8 cellular contexts compared by ENCODE assay signal in genomic region chr22:40177738-40178416, GRCh38. TPM values are rescaled to one million over a fixed set of nuclear protein-coding genes. Genes with fewer than 3 reads are reported as not detected.
DNase-seq lines count a peak whose midpoint lies in the region; ATAC-seq and TF ChIP-seq lines count a peak whose summit lies in the region.

TNRC6B (plus strand) TSS chr22:40177925; CDS start chr22:40178136, 211 bp downstream.

- WGBS in SK-N-SH (ENCODE audit: low lambda C conversion rate) = under 1% methylated on average over 10 of the region's 10 CpGs
- WGBS in transverse colon (ENCODE audit: low coverage in 1 of 2), 2 donors = 0 to 1% methylated on average over 7 to 10 of the region's 10 CpGs

- H3K27ac ChIP-seq in SK-N-SH (ENCODE audit: low read depth in 2 of 2, low read length in 1 of 2) = peak within 1 kb of the TSS; percentile 82 to 89
- H3K27ac ChIP-seq in transverse colon = peak within 1 kb of the TSS; percentile 85 to 91 (median 90)

- H3K9me2 ChIP-seq in SK-N-SH = no peaks in the 10 kb centered on the region

- H3K4me1 ChIP-seq in SK-N-SH (ENCODE audit: control insufficient read depth in 1 of 2, insufficient read depth in 2 of 2, low read depth in 1 of 2, low read length in 1 of 2) (peaks cover 10 to 11% of the 10 kb centered on the region in 2 experiments; a peak in 3 of 4 replicates), transverse colon (peaks cover 29 to 62% (median 49%) of the 10 kb centered on the region in 4 donors)

- H3K9me3 Mint-ChIP-seq in activated naive CD8-positive, alpha-beta T cell treated with anti-CD3 and anti-CD28 coated beads, Interleukin-2, amount 10 ng/mL, durations not matched to agents 7 days and 5 days = no peaks in the 10 kb centered on the region
- no peaks in the 10 kb centered on the region for H3K9me3 Mint-ChIP-seq in osteocyte (ENCODE audit: unreplicated experiment)

- no peaks in the 10 kb centered on the region for H3K27me3 ChIP-seq in SK-N-SH (ENCODE audit: insufficient read depth)
- H3K27me3 ChIP-seq in transverse colon = no peaks in the 10 kb centered on the region

- H3K4me3 Mint-ChIP-seq in activated naive CD8-positive, alpha-beta T cell treated with anti-CD3 and anti-CD28 coated beads, Interleukin-2, amount 10 ng/mL, durations not matched to agents 7 days and 5 days = peak within 1 kb of the TSS; percentile 86
- H3K4me3 Mint-ChIP-seq in osteocyte (ENCODE audit: unreplicated experiment) = peak within 1 kb of the TSS; percentile 90

- peak; percentile 7; the same call in 1 of the 2 replicates for TF ChIP-seq RAD21 in SK-N-SH (IDR thresholded peaks at IDR 0.05; ENCODE audit: low read length)

- H3K36me3 ChIP-seq in SK-N-SH (replicated peaks in 1 of 2; ENCODE audit: control insufficient read depth in 1 of 2, insufficient read depth in 2 of 2, low read length in 1 of 2) (no peaks in the 10 kb centered on the region), transverse colon (no peaks in the 10 kb centered on the region)

- H3K36me3 Mint-ChIP-seq in activated naive CD8-positive, alpha-beta T cell treated with anti-CD3 and anti-CD28 coated beads, Interleukin-2, amount 10 ng/mL, durations not matched to agents 7 days and 5 days = peaks cover 8% of the 10 kb centered on the region
- H3K36me3 Mint-ChIP-seq in osteocyte (ENCODE audit: unreplicated experiment) = no peaks in the 10 kb centered on the region

- intact Hi-C loops in Right ventricle myocardium inferior (cut with DNase I) = loop anchor here (1.0 to 5.0 kb wide), 6 partner anchors 34 to 169 kb away; partner anchors contain the start of gene ADSL
- intact Hi-C loops in transverse colon (cut with DNase I; ENCODE audit: low total_unique reads) = no loop called here

- peaks cover 43% of the 10 kb centered on the region for H3K4me1 Mint-ChIP-seq in activated naive CD8-positive, alpha-beta T cell treated with anti-CD3 and anti-CD28 coated beads, Interleukin-2, amount 10 ng/mL, durations not matched to agents 7 days and 5 days
- peaks cover 47% of the 10 kb centered on the region for H3K4me1 Mint-ChIP-seq in osteocyte (ENCODE audit: unreplicated experiment)

- H4K20me1 ChIP-seq in SK-N-SH (ENCODE audit: insufficient read depth) = peaks cover 4% of the 10 kb centered on the region; the same call in 1 of the 2 replicates

- in situ Hi-C loops in transverse colon (cut with MboI; ENCODE audit: low pct_ligation_motif_present in 1 of 4, low pct_unique_long_range_greater_than_20kb in 1 of 4, low sequenced_read_pairs in 3 of 4) = loop anchor here in 1 of 4 donors (10.0 kb wide), 1 partner anchor 133 kb away; no protein-coding TSS in a partner anchor

- no peaks in the 10 kb centered on the region for H3K27me3 Mint-ChIP-seq in activated naive CD8-positive, alpha-beta T cell treated with anti-CD3 and anti-CD28 coated beads, Interleukin-2, amount 10 ng/mL, durations not matched to agents 7 days and 5 days
- no peaks in the 10 kb centered on the region for H3K27me3 Mint-ChIP-seq in osteocyte (ENCODE audit: unreplicated experiment)

- TF ChIP-seq CTCF in GM10248 (IDR thresholded peaks at IDR 0.05; ENCODE audit: control extremely low read depth, extremely low read depth, low read depth, missing control alignments) (no peak), SK-N-SH (IDR thresholded peaks at IDR 0.05) (no peak), osteocyte (IDR thresholded peaks at IDR 0.05) (no peak), transverse colon (IDR thresholded peaks at IDR 0.05) (peak in 2 of 5 experiments; percentile 3 to 21)

- H3K4me3 ChIP-seq in SK-N-SH (ENCODE audit: low read depth in 2 of 2, low read length in 1 of 2) (peak within 1 kb of the TSS; percentile 58 to 74), transverse colon (peak within 1 kb of the TSS; percentile 52 to 78 (median 54))

- DNase-seq in GM10248 (ENCODE audit: extremely low spot score) (peak; percentile 81), NCI-H1092 (lab: John Stamatoyannopoulos, UW) (peak; percentile 94), SK-N-SH (peak; percentile 58), Right ventricle myocardium inferior (ENCODE audit: missing footprints) (no peak), osteocyte (ENCODE audit: extremely low spot score, unreplicated experiment) (peak; percentile 84), transverse colon (peak; percentile 80)
- DNase-seq in activated naive CD8-positive, alpha-beta T cell treated with anti-CD3 and anti-CD28 coated beads, Interleukin-2, amount 10 ng/mL, durations not matched to agents 7 days and 5 days = no peak

- peak within 1 kb of the TSS; percentile 94 for H3K9ac ChIP-seq in SK-N-SH

- TF ChIP-seq EP300 in SK-N-SH (IDR thresholded peaks at IDR 0.05; ENCODE audit: borderline replicate concordance in 1 of 2, low read depth in 1 of 2, low read length in 1 of 2) (0 out of 4 replicates have a peak, but pooled peaks of 1 of the 2 experiments have one; percentile 36), transverse colon (IDR thresholded peaks at IDR 0.05; ENCODE audit: low read depth) (no peak)

- peak within 1 kb of the TSS; percentile 66; the same call in 1 of the 2 replicates for H2AFZ ChIP-seq in SK-N-SH (ENCODE audit: low read depth)

- peak; percentile 99 for TF ChIP-seq POLR2A in transverse colon (IDR thresholded peaks at IDR 0.05)

- H3K9me3 ChIP-seq in SK-N-SH = no peaks in the 10 kb centered on the region
- H3K9me3 ChIP-seq in transverse colon = no peaks in the 10 kb centered on the region

- H3K4me2 ChIP-seq in SK-N-SH = peak within 1 kb of the TSS; percentile 74

- peaks cover 10% of the 10 kb centered on the region for H3F3A ChIP-seq in SK-N-SH (replicated peaks; ENCODE audit: insufficient read depth)

- POLR2A ChIA-PET in GM10248 (lab: Yijun Ruan, JAX) (interaction anchor here (0.6 to 1.3 kb wide), 7 partner anchors 10 to 134 kb away, joined by 3 to 8 read pairs (median 4); no protein-coding TSS in a partner anchor), SK-N-SH (lab: Yijun Ruan, JAX) (interaction anchor here (0.6 to 1.2 kb wide), 4 partner anchors 27 to 169 kb away, joined by 3 to 4 read pairs (median 3); partner anchors contain the start of gene ADSL)
- POLR2A ChIA-PET in activated naive CD8-positive, alpha-beta T cell treated with anti-CD3 and anti-CD28 coated beads, Interleukin-2, amount 10 ng/mL, durations not matched to agents 7 days and 5 days (lab: Charles Lee) = interaction anchor here (0.5 to 4.6 kb wide), 30 partner anchors 11 to 785 kb away, joined by 3 to 104 read pairs (median 4); partner anchors contain the start of gene ADSL

- CTCF ChIA-PET in GM10248 (lab: Yijun Ruan, JAX) = interaction anchor here (0.6 to 3.0 kb wide), 3 partner anchors 15 to 104 kb away, joined by 3 to 16 read pairs (median 4); no protein-coding TSS in a partner anchor
- CTCF ChIA-PET in SK-N-SH (lab: Yijun Ruan, JAX) = no interaction called here

- H3K79me2 ChIP-seq in SK-N-SH (ENCODE audit: insufficient read depth) = peaks cover 51% of the 10 kb centered on the region

- ATAC-seq in HG02588 (IDR thresholded peaks at IDR 0.05; ENCODE audit: unreplicated experiment) (peak; percentile 81), Right ventricle myocardium inferior (peak; percentile 98)
- ATAC-seq in activated naive CD8-positive, alpha-beta T cell treated with anti-CD3 and anti-CD28 coated beads, Interleukin-2, amount 10 ng/mL, durations not matched to agents 7 days and 5 days (ENCODE audit: low read depth) = peak; percentile 85

- peak within 1 kb of the TSS; percentile 87 for H3K27ac Mint-ChIP-seq in activated naive CD8-positive, alpha-beta T cell treated with anti-CD3 and anti-CD28 coated beads, Interleukin-2, amount 10 ng/mL, durations not matched to agents 7 days and 5 days
- peak within 1 kb of the TSS; percentile 93 for H3K27ac Mint-ChIP-seq in osteocyte (ENCODE audit: unreplicated experiment)

TF ChIP-seq in SK-N-SH, 30 proteins besides CTCF, POLR2A, EP300 and RAD21 (continues in another document):
- TF ChIP-seq RCOR1 (IDR thresholded peaks at IDR 0.05; ENCODE audit: low read length) = no peak
- TF ChIP-seq JUND (IDR thresholded peaks at IDR 0.05) = no peak
- TF ChIP-seq MEF2A (IDR thresholded peaks at IDR 0.05; ENCODE audit: borderline replicate concordance, low read depth) = no peak
- TF ChIP-seq RXRA (IDR thresholded peaks at IDR 0.05; ENCODE audit: borderline replicate concordance, low read depth) = no peak
- peak; percentile 87 for TF ChIP-seq PBX3 (IDR thresholded peaks at IDR 0.05)
- peak; percentile 58; the same call in 1 of the 2 replicates for TF ChIP-seq MXI1 (IDR thresholded peaks at IDR 0.05; ENCODE audit: low read depth, low read length)
- peak; percentile 40 for TF ChIP-seq CHD2 (IDR thresholded peaks at IDR 0.05; ENCODE audit: low read length, partially characterized antibody)
- no peak for TF ChIP-seq FOXJ3 (CRISPR knock-in tag; IDR thresholded peaks at IDR 0.05)
- TF ChIP-seq ELF1 (IDR thresholded peaks at IDR 0.05) = no peak
- TF ChIP-seq MAX (IDR thresholded peaks at IDR 0.05; ENCODE audit: low read depth) = peak; percentile 23; the same call in 1 of the 2 replicates
- no peak for TF ChIP-seq TEAD4 (IDR thresholded peaks at IDR 0.05; ENCODE audit: borderline replicate concordance, insufficient read depth)
- no peak for TF ChIP-seq SMC3 (IDR thresholded peaks at IDR 0.05; ENCODE audit: low read depth, low read length)
- no peak for TF ChIP-seq GABPA (IDR thresholded peaks at IDR 0.05; ENCODE audit: low read depth)
- TF ChIP-seq RFX5 (IDR thresholded peaks at IDR 0.05; ENCODE audit: low read length) = no peak

RNA-seq across cellular contexts. Expression of gene TNRC6B, which starts in this region (rescaled TPM):
- 1.2 and 1.5 TPM in 2 replicates for polyA plus RNA-seq in SK-N-SH (2012; rRNA removed)
- 0.84 and 1.00 TPM in 2 replicates for polyA plus RNA-seq in SK-N-SH (2012; cell fraction: cytosol; rRNA removed)
- polyA plus RNA-seq in SK-N-SH (2012; cell fraction: nucleus; rRNA removed) = 2.6 and 5.5 TPM in 2 replicates
- total RNA-seq in activated naive CD8-positive, alpha-beta T cell treated with anti-CD3 and anti-CD28 coated beads, Interleukin-2, amount 10 ng/mL, durations not matched to agents 7 days and 5 days = 10 to 100 TPM; 89.6 to 91.4 TPM
- total RNA-seq in Right ventricle myocardium inferior (43.3 TPM), osteocyte (47.4 and 50.3 TPM in 2 replicates), transverse colon (100 to 1,000 TPM in 1 of 4 donors, 10 to 100 TPM in 3; 36.7 to 108 (median 54.0) TPM)

Comparison
In these comparisons a context has a peak if more than half of its experiments do, and no peak if none do; other contexts are left out.
1. DNase-seq: peak in GM10248 (single experiment), NCI-H1092 (single experiment), SK-N-SH (single experiment), osteocyte (single experiment) and transverse colon (single experiment); none in activated naive CD8-positive, alpha-beta T cell treated with anti-CD3 and anti-CD28 coated beads, Interleukin-2, amount 10 ng/mL, durations not matched to agents 7 days and 5 days (single experiment) and Right ventricle myocardium inferior (single experiment).
2. Peak in every context shown above with its lines, with median percentiles within 50 percentile points of each other: ATAC-seq.